25 cellular contexts compared by ENCODE assay signal in genomic region chr12:118778077-118778476, GRCh38.
"Had no signal": no experiment of that assay in that cellular context is flagged by ENCODE, and none has a peak within 500 bp of the region (broad histone marks: within the 10 kb centered on the region; RNA-seq: fewer than 3 reads in every experiment).

No MANE protein-coding gene starts in this region.

- H3K27me3 ChIP-seq: right lobe of liver, thyroid gland, upper lobe of left lung, vagina had no signal

- ATAC-seq: naive thymus-derived CD4-positive, alpha-beta T cell; natural killer cell; pancreas; right cardiac atrium; right lobe of liver; stimulated activated effector memory CD8-positive, alpha-beta T cell treated with anti-CD3 and anti-CD28 coated beads, Interleukin-12 subunit alpha, Interleukin-12 subunit beta, amount 100 ng/mL, for 72 hours; stimulated activated naive B cell treated with anti-CD40 and anti-IgM and Interleukin-4, amounts not matched to agents 10 μg/mL and 1 μg/mL and 100 μg/mL, for 72 hours had no signal

- H3K4me1 ChIP-seq: pancreas, prostate gland, right lobe of liver, sigmoid colon, stomach, thyroid gland, tibial nerve, upper lobe of left lung, vagina had no signal

- H3K9me3 ChIP-seq: pancreas, prostate gland, right lobe of liver, thoracic aorta, thyroid gland, upper lobe of left lung, vagina had no signal

- H3K27ac ChIP-seq: neural progenitor cell, pancreas, prostate gland, right lobe of liver, sigmoid colon, stomach, thoracic aorta, thyroid gland, tibial nerve, upper lobe of left lung, vagina had no signal

- H3K36me3 ChIP-seq: neural progenitor cell, pancreas, prostate gland, right lobe of liver, sigmoid colon, stomach, thoracic aorta, thyroid gland, tibial nerve, upper lobe of left lung, vagina had no signal

- DNase-seq: naive thymus-derived CD4-positive, alpha-beta T cell; natural killer cell; occipital lobe; pancreas; retina; right cardiac atrium; right lobe of liver; sigmoid colon; small intestine; stimulated activated CD4-positive, alpha-beta T cell treated with anti-CD3 and anti-CD28 coated beads, Interleukin-15, amount 100 ng/mL, for 24 hours; stimulated activated CD4-positive, alpha-beta T cell treated with anti-CD3 and anti-CD28 coated beads, Interleukin-2, amount 100 ng/mL, for 24 hours; stimulated activated CD4-positive, alpha-beta T cell treated with anti-CD3 and anti-CD28 coated beads, Interleukin-2, amount 100 ng/mL, for 48 hours; stimulated activated CD4-positive, alpha-beta T cell treated with anti-CD3 and anti-CD28 coated beads, Interleukin-4, amount 100 ng/mL, for 24 hours; stimulated activated naive B cell treated with anti-CD40 and anti-IgM and Interleukin-4, amounts not matched to agents 10 μg/mL and 1 μg/mL and 100 μg/mL, for 72 hours; stimulated activated naive CD4-positive, alpha-beta T cell treated with Interleukin-2 at 50 U/mL for 16 hours; stomach; thyroid gland; trophoblast cell; upper lobe of left lung had no signal

- H3K4me3 ChIP-seq: neural progenitor cell, pancreas, prostate gland, right lobe of liver, sigmoid colon, stomach, thoracic aorta, thyroid gland, tibial nerve, upper lobe of left lung, vagina had no signal
